Comparison of ENCODE assay signal across 11 cellular contexts in genomic region chrX:150841466-150842197, GRCh38. TPM values are rescaled to one million over a fixed set of nuclear protein-coding genes. Genes with fewer than 3 reads are reported as not detected.
A peak's percentile ranks its signal among the peaks of the same experiment; 100 is the strongest.
DNase-seq lines count a peak whose midpoint lies in the region; ATAC-seq and TF ChIP-seq lines count a peak whose summit lies in the region.
"Had no signal": no experiment of that assay in that cellular context is flagged by ENCODE, and none has a peak within 500 bp of the region (broad histone marks: within the 10 kb centered on the region; RNA-seq: fewer than 3 reads in every experiment).

No MANE protein-coding gene starts in this region.

- ATAC-seq in gastroesophageal sphincter (no peak), HG03565 (IDR thresholded peaks at IDR 0.05; ENCODE audit: unreplicated experiment) (no peak)

- no peaks in the 10 kb centered on the region for H3K36me3 ChIP-seq in skeletal muscle tissue (ENCODE audit: control insufficient read depth in 3 of 3, insufficient read depth in 3 of 3, low read length in 3 of 3)
- H3K36me3 ChIP-seq in gastroesophageal sphincter = no peaks in the 10 kb centered on the region

- H3K4me3 ChIP-seq in fibroblast of the aortic adventitia (ENCODE audit: low read depth, low read length) (no peak overlapping the region), skeletal muscle tissue (ENCODE audit: low read length in 3 of 3) (no peak overlapping the region), gastroesophageal sphincter (no peak overlapping the region)
- H3K4me3 ChIP-seq: mucosa of descending colon had no signal

- TF ChIP-seq CTCF in RWPE1 (conservative IDR thresholded peaks at IDR 0.05; ENCODE audit: low read depth) (no peak), fibroblast of the aortic adventitia (IDR thresholded peaks at IDR 0.05; ENCODE audit: insufficient read depth, low read length) (no peak), gastroesophageal sphincter (IDR thresholded peaks at IDR 0.05) (no peak), GM13977 (IDR thresholded peaks at IDR 0.05; ENCODE audit: extremely low read depth, insufficient read depth, missing control alignments) (no peak)

- H3K27ac ChIP-seq in RWPE1 = no peak overlapping the region
- H3K27ac ChIP-seq in skeletal muscle tissue (ENCODE audit: low read depth, low read length) = peak overlapping the region; percentile 45
- H3K27ac ChIP-seq in gastroesophageal sphincter = no peak overlapping the region

- in situ Hi-C loops in GM13977 (cut with MboI; ENCODE audit: low pct_unique_long_range_greater_than_20kb, low sequenced_read_pairs, unreplicated experiment) = no loop called here

- WGBS in gastroesophageal sphincter (ENCODE audit: low coverage in 1 of 2), 2 donors = 57 to 59% methylated on average over 3 to 6 of the region's 6 CpGs

- no peak for TF ChIP-seq EP300 in gastroesophageal sphincter (IDR thresholded peaks at IDR 0.05)

- H3K4me1 ChIP-seq in skeletal muscle tissue (ENCODE audit: control insufficient read depth in 3 of 3, insufficient read depth in 3 of 3, low read length in 3 of 3) (peaks cover 5 to 18% (median 18%) of the 10 kb centered on the region in 3 donors), gastroesophageal sphincter (peaks cover 0 to 12% (median 0%) of the 10 kb centered on the region in 3 donors)

- H3K9me3 ChIP-seq in skeletal muscle tissue (ENCODE audit: control insufficient read depth in 3 of 3, low read length in 3 of 3) = no peaks in the 10 kb centered on the region
- no peaks in the 10 kb centered on the region for H3K9me3 ChIP-seq in gastroesophageal sphincter
- H3K9me3 ChIP-seq: mucosa of descending colon had no signal

- POLR2A ChIA-PET in RWPE1 (lab: Yijun Ruan, JAX; ENCODE audit: low non-redundant PET) = no interaction called here

- peak; percentile 41 for DNase-seq in NCI-H2029 (lab: John Stamatoyannopoulos, UW)
- DNase-seq in NCI-H2029 treated with DMSO at 0.1 percent for 48 hours (lab: John Stamatoyannopoulos, UW) = no peak
- peak; percentile 31 for DNase-seq in RWPE1 (ENCODE audit: low spot score)
- peak; percentile 15 for DNase-seq in fibroblast of the aortic adventitia (ENCODE audit: low read depth)
- no peak for DNase-seq in GM13977 (ENCODE audit: low spot score)
- DNase-seq: activated CD4-positive, alpha-beta T cell treated with anti-CD3 and anti-CD28 coated beads, Interleukin-2, amount 10 ng/mL, durations not matched to agents 7 days and 5 days; activated effector memory CD4-positive, alpha-beta T cell treated with anti-CD3 and anti-CD28 coated beads, Interleukin-2, amount 50 U/mL, for 16 hours had no signal

- no peak for TF ChIP-seq POLR2A in gastroesophageal sphincter (IDR thresholded peaks at IDR 0.05)

- no peak overlapping the region for H3K9ac ChIP-seq in skeletal muscle tissue (ENCODE audit: low read depth in 1 of 3, low read length in 3 of 3)

- CTCF ChIA-PET in RWPE1 (lab: Yijun Ruan, JAX) = no interaction called here

- H3K27me3 ChIP-seq in skeletal muscle tissue (ENCODE audit: control insufficient read depth in 3 of 3, insufficient read depth in 3 of 3, low read length in 3 of 3) (no peaks in the 10 kb centered on the region), gastroesophageal sphincter (no peaks in the 10 kb centered on the region)

RNA-seq across cellular contexts. Expression of gene CD99L2, which starts 56.8 kb away (rescaled TPM):
- total RNA-seq in fibroblast of the aortic adventitia (ENCODE audit: low replicate concordance) (46.9 and 71.1 TPM in 2 replicates), skeletal muscle tissue (25.1 TPM), gastroesophageal sphincter (10 to 100 TPM; 56.8 to 88.6 (median 77.6) TPM)

Comparison
In these comparisons a context has a peak if more than half of its experiments do, and no peak if none do; other contexts are left out.
1. DNase-seq: peak in NCI-H2029 (single experiment), RWPE1 (single experiment) and fibroblast of the aortic adventitia (single experiment); none in NCI-H2029 treated with DMSO at 0.1 percent for 48 hours (single experiment) and GM13977 (single experiment).